24 cellular contexts compared by ENCODE assay signal in genomic region chr14:84399296-84399910, GRCh38.
DNase-seq lines count a peak whose midpoint lies in the region; ATAC-seq and TF ChIP-seq lines count a peak whose summit lies in the region.
"Had no signal": no experiment of that assay in that cellular context is flagged by ENCODE, and none has a peak within 500 bp of the region (broad histone marks: within the 10 kb centered on the region; RNA-seq: fewer than 3 reads in every experiment).

No MANE protein-coding gene starts in this region.

- TF ChIP-seq EP300 in esophagus muscularis mucosa (IDR thresholded peaks at IDR 0.05) = no peak

- no peak overlapping the region for H3K9ac ChIP-seq in neuronal stem cell (ENCODE audit: low read depth, low read length, poor library complexity)
- H3K9ac ChIP-seq: BLaER1 had no signal

- no peaks in the 10 kb centered on the region for H3K27me3 ChIP-seq in neuronal stem cell (ENCODE audit: control insufficient read depth in 3 of 3, insufficient read depth in 3 of 3, low read depth in 1 of 3, low read length in 3 of 3)
- H3K27me3 ChIP-seq in testis = no peaks in the 10 kb centered on the region
- H3K27me3 ChIP-seq in esophagus muscularis mucosa = no peaks in the 10 kb centered on the region
- H3K27me3 ChIP-seq: BE2C, BLaER1 had no signal

- no peak overlapping the region for H2BK120ac ChIP-seq in neuronal stem cell (ENCODE audit: low read depth, low read length)

- no peak overlapping the region for H4K8ac ChIP-seq in neuronal stem cell (ENCODE audit: low read depth, low read length)

- H3K9me3 ChIP-seq in neuronal stem cell (replicated peaks in 1 of 2; ENCODE audit: control insufficient read depth in 2 of 2, insufficient read depth in 1 of 2, low read depth in 1 of 2, low read length in 2 of 2) = no peaks in the 10 kb centered on the region
- no peaks in the 10 kb centered on the region for H3K9me3 ChIP-seq in testis
- peaks cover 0 to 4% (median 0%) of the 10 kb centered on the region in 4 donors for H3K9me3 ChIP-seq in esophagus muscularis mucosa
- H3K9me3 ChIP-seq: BE2C had no signal

- TF ChIP-seq CTCF in testis (IDR thresholded peaks at IDR 0.05) (no peak), esophagus muscularis mucosa (IDR thresholded peaks at IDR 0.05) (no peak)

- no peak overlapping the region for H3K14ac ChIP-seq in neuronal stem cell (ENCODE audit: low read length)

- H3K4me3 ChIP-seq in neuronal stem cell (ENCODE audit: low read length in 2 of 2) (no peak overlapping the region), testis (peak overlapping the region; percentile 31 to 56), esophagus muscularis mucosa (no peak overlapping the region)
- H3K4me3 ChIP-seq: BLaER1, GM12878 had no signal

- DNase-seq in Right ventricle myocardium inferior (ENCODE audit: missing footprints) (peak; percentile 45), Right ventricle myocardium superior (no peak), neuronal stem cell (ENCODE audit: low spot score) (no peak), testis (peak; percentile 19), esophagus muscularis mucosa (ENCODE audit: extremely low spot score) (no peak), SHP77 treated with DMSO at 0.1 percent for 48 hours (lab: John Stamatoyannopoulos, UW) (no peak)
- DNase-seq: 8988T; ACHN; BE2C; C1 segment of cervical spinal cord; CD4-positive, alpha-beta memory T cell; CD4-positive, CD25-positive, alpha-beta regulatory T cell; CD8-positive, alpha-beta memory T cell; COR-L47; DMS 273 treated with DMSO at 0.1 percent for 48 hours; DMS153; DMS53; DMS79; DND-41; EL; GDM1 had no signal

- no peak overlapping the region for H4K91ac ChIP-seq in neuronal stem cell (ENCODE audit: low read depth, low read length, poor library complexity)

- H2BK15ac ChIP-seq in neuronal stem cell (ENCODE audit: low read length) = no peak overlapping the region

- no CpG with 5 or more reads among the region's 62 CpGs for WGBS in neuronal stem cell (ENCODE audit: extremely low coverage in 2 of 2, insufficient read length in 2 of 2, insufficient replicate concordance in 1 of 2), 2 donors
- WGBS in testis, 2 donors = 88 to 92% methylated on average over 46 to 61 of the region's 62 CpGs
- WGBS in esophagus muscularis mucosa = 96% methylated on average over 13 of the region's 62 CpGs

- no peak overlapping the region for H3K4me2 ChIP-seq in neuronal stem cell (ENCODE audit: insufficient read depth, low read length, poor library complexity, severe bottlenecking)
- H3K4me2 ChIP-seq: BLaER1 had no signal

- H2AFZ ChIP-seq in neuronal stem cell (ENCODE audit: low read length) = no peak overlapping the region

- peak overlapping the region; percentile 6 for H3K18ac ChIP-seq in neuronal stem cell (ENCODE audit: low read length)

- TF ChIP-seq POLR2A in testis (IDR thresholded peaks at IDR 0.05) = no peak
- no peak for TF ChIP-seq POLR2A in esophagus muscularis mucosa (IDR thresholded peaks at IDR 0.05; ENCODE audit: low read depth)

- no peak overlapping the region for H3K23ac ChIP-seq in neuronal stem cell (ENCODE audit: low read depth, low read length, poor library complexity)

- peak overlapping the region; percentile 13 for H2AK5ac ChIP-seq in neuronal stem cell (ENCODE audit: low read depth, low read length)

- no peaks in the 10 kb centered on the region for H3K79me1 ChIP-seq in neuronal stem cell (ENCODE audit: low read depth, low read length)

- intact Hi-C loops in Right ventricle myocardium inferior (cut with DNase I) = no loop called here
- intact Hi-C loops in Right ventricle myocardium superior (cut with DNase I) = no loop called here
- intact Hi-C loops in testis (cut with DNase I; ENCODE audit: low total_unique reads) = no loop called here
- intact Hi-C loops in esophagus muscularis mucosa (cut with DNase I) = no loop called here

- H3K36me3 ChIP-seq in neuronal stem cell (replicated peaks in 1 of 2; ENCODE audit: control insufficient read depth in 2 of 2, insufficient read depth in 2 of 2, low read length in 2 of 2) (no peaks in the 10 kb centered on the region), testis (ENCODE audit: low read depth, missing control alignments) (no peaks in the 10 kb centered on the region), esophagus muscularis mucosa (no peaks in the 10 kb centered on the region)
- H3K36me3 ChIP-seq: BE2C, BLaER1 had no signal

- H3K4me1 ChIP-seq in neuronal stem cell (ENCODE audit: control insufficient read depth in 2 of 2, insufficient read depth in 1 of 2, low read depth in 1 of 2, low read length in 2 of 2) (peaks cover 0 to 3% of the 10 kb centered on the region in 2 donors), testis (no peaks in the 10 kb centered on the region), esophagus muscularis mucosa (no peaks in the 10 kb centered on the region)
- H3K4me1 ChIP-seq: BE2C, BLaER1 had no signal

- peak overlapping the region; percentile 30 for H2BK12ac ChIP-seq in neuronal stem cell (ENCODE audit: low read length)

- ATAC-seq in Right ventricle myocardium inferior (no peak), Right ventricle myocardium superior (ENCODE audit: poor library complexity) (no peak), HG02973 (IDR thresholded peaks at IDR 0.05; ENCODE audit: unreplicated experiment) (no peak)
- ATAC-seq: GM12878 had no signal

- no peak overlapping the region for H2BK5ac ChIP-seq in neuronal stem cell (ENCODE audit: low read length)

- H3K27ac ChIP-seq in neuronal stem cell (replicated peaks; ENCODE audit: low read length) = no peak overlapping the region
- H3K27ac ChIP-seq in testis = peak overlapping the region in 1 of 2 donors; percentile 23
- H3K27ac ChIP-seq in esophagus muscularis mucosa (replicated peaks in 1 of 4) = no peak overlapping the region
- H3K27ac ChIP-seq: BLaER1 had no signal

- no peak overlapping the region for H3K4ac ChIP-seq in neuronal stem cell (ENCODE audit: low read length)

Comparison
In these comparisons a context has a peak if more than half of its experiments do, and no peak if none do; other contexts are left out.
1. DNase-seq: peak in Right ventricle myocardium inferior (single experiment) and testis (single experiment); none in Right ventricle myocardium superior (single experiment), neuronal stem cell (single experiment), esophagus muscularis mucosa (single experiment) and SHP77 treated with DMSO at 0.1 percent for 48 hours (single experiment).
2. H3K4me3 ChIP-seq: peak in testis (2 of 2); none in neuronal stem cell (0 of 2) and esophagus muscularis mucosa (0 of 4).